ENCODE assay signal across 1 cellular context in the genomic region with DNA sequence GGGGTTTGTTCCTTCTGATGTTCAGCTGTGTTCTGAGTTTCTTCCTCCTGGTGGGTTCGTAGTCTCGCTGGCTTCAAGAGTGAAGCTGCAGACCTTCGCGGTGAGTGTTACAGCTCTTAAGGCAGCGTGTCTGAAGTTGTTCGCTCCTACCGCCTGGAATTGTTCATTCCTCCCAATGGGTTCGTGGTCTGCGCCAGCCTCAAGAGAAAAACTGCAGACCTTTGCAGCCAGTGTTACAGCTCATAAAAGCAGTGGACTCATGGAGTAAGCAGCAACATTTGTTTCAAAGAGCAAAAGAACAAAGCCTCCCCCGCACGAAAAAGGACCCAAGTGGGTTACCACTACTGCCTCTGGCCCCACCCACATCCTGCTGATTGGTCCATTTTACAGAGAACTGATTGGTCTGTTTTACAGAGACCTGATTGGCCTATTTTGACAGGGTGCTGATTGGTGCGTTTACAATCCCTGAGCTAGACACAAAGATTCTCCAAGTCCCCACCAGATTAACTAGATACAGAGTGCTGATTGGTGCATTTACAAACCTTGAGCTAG. TPM values are rescaled to one million over a fixed set of nuclear protein-coding genes. Genes with fewer than 3 reads are reported as not detected.
"Had no signal": no experiment of that assay in that cellular context is flagged by ENCODE, and none has a peak within 500 bp of the region (broad histone marks: within the 10 kb centered on the region; RNA-seq: fewer than 3 reads in every experiment).

No MANE protein-coding gene starts in this region.

RNA-seq across cellular contexts. Expression of a gene that starts 16.8 kb away (rescaled TPM):
- total RNA-seq: activated B cell treated with CpG ODN at 0.5 μM for 24 hours had no signal
